In the genomic region with DNA sequence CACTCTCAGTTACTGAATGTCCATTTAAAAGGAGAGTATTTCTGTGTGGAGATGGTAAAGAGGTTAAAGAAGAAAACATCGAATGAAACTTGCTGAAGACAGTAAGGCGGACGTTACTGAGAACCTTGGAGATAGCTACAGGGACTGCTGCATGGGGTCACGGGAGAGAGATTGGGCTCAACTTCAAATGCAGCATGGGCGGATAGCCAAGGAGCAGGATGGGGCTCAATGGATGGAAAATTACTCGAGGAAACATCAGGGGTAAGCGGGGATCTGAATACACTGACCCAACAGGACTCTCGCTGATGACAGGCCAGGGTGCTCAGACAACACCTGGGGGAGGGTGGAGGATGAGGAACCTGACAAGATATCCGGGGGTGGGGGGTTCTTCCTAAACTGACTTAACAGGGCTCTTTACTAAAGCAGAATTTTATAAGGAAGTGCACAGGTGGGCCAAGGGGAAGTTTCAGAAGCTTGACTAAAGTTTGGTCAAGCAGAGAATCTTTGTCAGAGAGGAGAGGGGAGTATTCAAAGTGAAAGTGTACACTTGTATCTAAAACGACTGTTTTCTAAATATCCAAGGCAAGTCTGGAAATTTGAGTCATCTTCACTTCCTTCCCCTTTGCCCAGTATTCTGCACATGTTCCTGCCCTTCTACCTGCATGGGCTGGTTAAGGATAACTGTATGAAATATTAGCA, we compare ENCODE assay signal across 1 cellular context.
A peak's percentile ranks its signal among the peaks of the same experiment; 100 is the strongest.
TF ChIP-seq lines count a peak whose summit lies in the region.

No MANE protein-coding gene starts in this region.

TF ChIP-seq in GM12878, 131 proteins besides CTCF, POLR2A, EP300 and RAD21 (continued from another document and continues in another):
- TF ChIP-seq, protein P1, sequence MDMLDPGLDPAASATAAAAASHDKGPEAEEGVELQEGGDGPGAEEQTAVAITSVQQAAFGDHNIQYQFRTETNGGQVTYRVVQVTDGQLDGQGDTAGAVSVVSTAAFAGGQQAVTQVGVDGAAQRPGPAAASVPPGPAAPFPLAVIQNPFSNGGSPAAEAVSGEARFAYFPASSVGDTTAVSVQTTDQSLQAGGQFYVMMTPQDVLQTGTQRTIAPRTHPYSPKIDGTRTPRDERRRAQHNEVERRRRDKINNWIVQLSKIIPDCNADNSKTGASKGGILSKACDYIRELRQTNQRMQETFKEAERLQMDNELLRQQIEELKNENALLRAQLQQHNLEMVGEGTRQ (IDR thresholded peaks at IDR 0.05; ENCODE audit: borderline replicate concordance, low read depth, low read length) = no peak
- TF ChIP-seq RCOR1 (conservative IDR thresholded peaks at IDR 0.05; ENCODE audit: low read depth, low read length) (no peak), MEF2A (IDR thresholded peaks at IDR 0.05; ENCODE audit: insufficient read depth, low read depth, low read length) (no peak), TAF1 (IDR thresholded peaks at IDR 0.05; ENCODE audit: borderline replicate concordance, low read depth, low read length) (no peak), SP1 (IDR thresholded peaks at IDR 0.05; ENCODE audit: low read depth, low read length) (no peak), BCL11A (IDR thresholded peaks at IDR 0.05; ENCODE audit: low read depth, low read length) (peak; percentile 53; the same call in 1 of the 2 replicates), KAT2A (conservative IDR thresholded peaks at IDR 0.05; ENCODE audit: control insufficient read depth, low read depth, low read length) (no peak), RB1 (IDR thresholded peaks at IDR 0.05; ENCODE audit: borderline replicate concordance) (no peak), STAT3 (IDR thresholded peaks at IDR 0.05; ENCODE audit: low read depth, low read length) (no peak), CREB1 (IDR thresholded peaks at IDR 0.05; ENCODE audit: low read depth) (peak; percentile 31; the same call in 1 of the 2 replicates), EED (IDR thresholded peaks at IDR 0.05; ENCODE audit: low read depth) (peak; percentile 95), POLR2AphosphoS5 (IDR thresholded peaks at IDR 0.05; ENCODE audit: low read length) (no peak), NFIC (IDR thresholded peaks at IDR 0.05; ENCODE audit: low read depth, low read length) (peak; percentile 94), ZNF622 (IDR thresholded peaks at IDR 0.05) (no peak), CHD1 (IDR thresholded peaks at IDR 0.05; ENCODE audit: low read depth, low read length) (no peak), MEF2B (IDR thresholded peaks at IDR 0.05; ENCODE audit: partially characterized antibody, poor library complexity, severe bottlenecking) (no peak), SREBF1 (IDR thresholded peaks at IDR 0.05; ENCODE audit: low read length) (no peak), CREM (IDR thresholded peaks at IDR 0.05; ENCODE audit: low read depth) (peak; percentile 47; the same call in 1 of the 2 replicates), NFYA (IDR thresholded peaks at IDR 0.05; ENCODE audit: borderline replicate concordance, low read depth, low read length) (no peak), SUPT20H (IDR thresholded peaks at IDR 0.05; ENCODE audit: borderline replicate concordance, control insufficient read depth, low read depth, low read length) (no peak), GATAD2B (conservative IDR thresholded peaks at IDR 0.05; ENCODE audit: low read depth) (0 out of 2 replicates have a peak, but pooled peaks have one; percentile 19), ESRRA (IDR thresholded peaks at IDR 0.05; ENCODE audit: low read length) (no peak), TARDBP (IDR thresholded peaks at IDR 0.05; ENCODE audit: borderline replicate concordance) (no peak)
- TF ChIP-seq, protein P2, sequence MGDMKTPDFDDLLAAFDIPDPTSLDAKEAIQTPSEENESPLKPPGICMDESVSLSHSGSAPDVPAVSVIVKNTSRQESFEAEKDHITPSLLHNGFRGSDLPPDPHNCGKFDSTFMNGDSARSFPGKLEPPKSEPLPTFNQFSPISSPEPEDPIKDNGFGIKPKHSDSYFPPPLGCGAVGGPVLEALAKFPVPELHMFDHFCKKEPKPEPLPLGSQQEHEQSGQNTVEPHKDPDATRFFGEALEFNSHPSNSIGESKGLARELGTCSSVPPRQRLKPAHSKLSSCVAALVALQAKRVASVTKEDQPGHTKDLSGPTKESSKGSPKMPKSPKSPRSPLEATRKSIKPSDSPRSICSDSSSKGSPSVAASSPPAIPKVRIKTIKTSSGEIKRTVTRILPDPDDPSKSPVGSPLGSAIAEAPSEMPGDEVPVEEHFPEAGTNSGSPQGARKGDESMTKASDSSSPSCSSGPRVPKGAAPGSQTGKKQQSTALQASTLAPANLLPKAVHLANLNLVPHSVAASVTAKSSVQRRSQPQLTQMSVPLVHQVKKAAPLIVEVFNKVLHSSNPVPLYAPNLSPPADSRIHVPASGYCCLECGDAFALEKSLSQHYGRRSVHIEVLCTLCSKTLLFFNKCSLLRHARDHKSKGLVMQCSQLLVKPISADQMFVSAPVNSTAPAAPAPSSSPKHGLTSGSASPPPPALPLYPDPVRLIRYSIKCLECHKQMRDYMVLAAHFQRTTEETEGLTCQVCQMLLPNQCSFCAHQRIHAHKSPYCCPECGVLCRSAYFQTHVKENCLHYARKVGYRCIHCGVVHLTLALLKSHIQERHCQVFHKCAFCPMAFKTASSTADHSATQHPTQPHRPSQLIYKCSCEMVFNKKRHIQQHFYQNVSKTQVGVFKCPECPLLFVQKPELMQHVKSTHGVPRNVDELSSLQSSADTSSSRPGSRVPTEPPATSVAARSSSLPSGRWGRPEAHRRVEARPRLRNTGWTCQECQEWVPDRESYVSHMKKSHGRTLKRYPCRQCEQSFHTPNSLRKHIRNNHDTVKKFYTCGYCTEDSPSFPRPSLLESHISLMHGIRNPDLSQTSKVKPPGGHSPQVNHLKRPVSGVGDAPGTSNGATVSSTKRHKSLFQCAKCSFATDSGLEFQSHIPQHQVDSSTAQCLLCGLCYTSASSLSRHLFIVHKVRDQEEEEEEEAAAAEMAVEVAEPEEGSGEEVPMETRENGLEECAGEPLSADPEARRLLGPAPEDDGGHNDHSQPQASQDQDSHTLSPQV (IDR thresholded peaks at IDR 0.05) = no peak
- TF ChIP-seq, protein P3, sequence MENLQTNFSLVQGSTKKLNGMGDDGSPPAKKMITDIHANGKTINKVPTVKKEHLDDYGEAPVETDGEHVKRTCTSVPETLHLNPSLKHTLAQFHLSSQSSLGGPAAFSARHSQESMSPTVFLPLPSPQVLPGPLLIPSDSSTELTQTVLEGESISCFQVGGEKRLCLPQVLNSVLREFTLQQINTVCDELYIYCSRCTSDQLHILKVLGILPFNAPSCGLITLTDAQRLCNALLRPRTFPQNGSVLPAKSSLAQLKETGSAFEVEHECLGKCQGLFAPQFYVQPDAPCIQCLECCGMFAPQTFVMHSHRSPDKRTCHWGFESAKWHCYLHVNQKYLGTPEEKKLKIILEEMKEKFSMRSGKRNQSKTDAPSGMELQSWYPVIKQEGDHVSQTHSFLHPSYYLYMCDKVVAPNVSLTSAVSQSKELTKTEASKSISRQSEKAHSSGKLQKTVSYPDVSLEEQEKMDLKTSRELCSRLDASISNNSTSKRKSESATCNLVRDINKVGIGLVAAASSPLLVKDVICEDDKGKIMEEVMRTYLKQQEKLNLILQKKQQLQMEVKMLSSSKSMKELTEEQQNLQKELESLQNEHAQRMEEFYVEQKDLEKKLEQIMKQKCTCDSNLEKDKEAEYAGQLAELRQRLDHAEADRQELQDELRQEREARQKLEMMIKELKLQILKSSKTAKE (IDR thresholded peaks at IDR 0.05; ENCODE audit: low read depth, poor library complexity, severe bottlenecking) = peak; percentile 65
- TF ChIP-seq, protein P4, sequence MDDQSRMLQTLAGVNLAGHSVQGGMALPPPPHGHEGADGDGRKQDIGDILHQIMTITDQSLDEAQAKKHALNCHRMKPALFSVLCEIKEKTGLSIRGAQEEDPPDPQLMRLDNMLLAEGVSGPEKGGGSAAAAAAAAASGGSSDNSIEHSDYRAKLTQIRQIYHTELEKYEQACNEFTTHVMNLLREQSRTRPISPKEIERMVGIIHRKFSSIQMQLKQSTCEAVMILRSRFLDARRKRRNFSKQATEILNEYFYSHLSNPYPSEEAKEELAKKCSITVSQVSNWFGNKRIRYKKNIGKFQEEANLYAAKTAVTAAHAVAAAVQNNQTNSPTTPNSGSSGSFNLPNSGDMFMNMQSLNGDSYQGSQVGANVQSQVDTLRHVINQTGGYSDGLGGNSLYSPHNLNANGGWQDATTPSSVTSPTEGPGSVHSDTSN (IDR thresholded peaks at IDR 0.05; ENCODE audit: insufficient replicate concordance, low read depth, low read length) = no peak
- TF ChIP-seq, protein P5, sequence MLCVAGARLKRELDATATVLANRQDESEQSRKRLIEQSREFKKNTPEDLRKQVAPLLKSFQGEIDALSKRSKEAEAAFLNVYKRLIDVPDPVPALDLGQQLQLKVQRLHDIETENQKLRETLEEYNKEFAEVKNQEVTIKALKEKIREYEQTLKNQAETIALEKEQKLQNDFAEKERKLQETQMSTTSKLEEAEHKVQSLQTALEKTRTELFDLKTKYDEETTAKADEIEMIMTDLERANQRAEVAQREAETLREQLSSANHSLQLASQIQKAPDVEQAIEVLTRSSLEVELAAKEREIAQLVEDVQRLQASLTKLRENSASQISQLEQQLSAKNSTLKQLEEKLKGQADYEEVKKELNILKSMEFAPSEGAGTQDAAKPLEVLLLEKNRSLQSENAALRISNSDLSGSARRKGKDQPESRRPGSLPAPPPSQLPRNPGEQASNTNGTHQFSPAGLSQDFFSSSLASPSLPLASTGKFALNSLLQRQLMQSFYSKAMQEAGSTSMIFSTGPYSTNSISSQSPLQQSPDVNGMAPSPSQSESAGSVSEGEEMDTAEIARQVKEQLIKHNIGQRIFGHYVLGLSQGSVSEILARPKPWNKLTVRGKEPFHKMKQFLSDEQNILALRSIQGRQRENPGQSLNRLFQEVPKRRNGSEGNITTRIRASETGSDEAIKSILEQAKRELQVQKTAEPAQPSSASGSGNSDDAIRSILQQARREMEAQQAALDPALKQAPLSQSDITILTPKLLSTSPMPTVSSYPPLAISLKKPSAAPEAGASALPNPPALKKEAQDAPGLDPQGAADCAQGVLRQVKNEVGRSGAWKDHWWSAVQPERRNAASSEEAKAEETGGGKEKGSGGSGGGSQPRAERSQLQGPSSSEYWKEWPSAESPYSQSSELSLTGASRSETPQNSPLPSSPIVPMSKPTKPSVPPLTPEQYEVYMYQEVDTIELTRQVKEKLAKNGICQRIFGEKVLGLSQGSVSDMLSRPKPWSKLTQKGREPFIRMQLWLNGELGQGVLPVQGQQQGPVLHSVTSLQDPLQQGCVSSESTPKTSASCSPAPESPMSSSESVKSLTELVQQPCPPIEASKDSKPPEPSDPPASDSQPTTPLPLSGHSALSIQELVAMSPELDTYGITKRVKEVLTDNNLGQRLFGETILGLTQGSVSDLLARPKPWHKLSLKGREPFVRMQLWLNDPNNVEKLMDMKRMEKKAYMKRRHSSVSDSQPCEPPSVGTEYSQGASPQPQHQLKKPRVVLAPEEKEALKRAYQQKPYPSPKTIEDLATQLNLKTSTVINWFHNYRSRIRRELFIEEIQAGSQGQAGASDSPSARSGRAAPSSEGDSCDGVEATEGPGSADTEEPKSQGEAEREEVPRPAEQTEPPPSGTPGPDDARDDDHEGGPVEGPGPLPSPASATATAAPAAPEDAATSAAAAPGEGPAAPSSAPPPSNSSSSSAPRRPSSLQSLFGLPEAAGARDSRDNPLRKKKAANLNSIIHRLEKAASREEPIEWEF (IDR thresholded peaks at IDR 0.05; ENCODE audit: insufficient replicate concordance, low read depth, low read length) = no peak
- TF ChIP-seq, protein P6, sequence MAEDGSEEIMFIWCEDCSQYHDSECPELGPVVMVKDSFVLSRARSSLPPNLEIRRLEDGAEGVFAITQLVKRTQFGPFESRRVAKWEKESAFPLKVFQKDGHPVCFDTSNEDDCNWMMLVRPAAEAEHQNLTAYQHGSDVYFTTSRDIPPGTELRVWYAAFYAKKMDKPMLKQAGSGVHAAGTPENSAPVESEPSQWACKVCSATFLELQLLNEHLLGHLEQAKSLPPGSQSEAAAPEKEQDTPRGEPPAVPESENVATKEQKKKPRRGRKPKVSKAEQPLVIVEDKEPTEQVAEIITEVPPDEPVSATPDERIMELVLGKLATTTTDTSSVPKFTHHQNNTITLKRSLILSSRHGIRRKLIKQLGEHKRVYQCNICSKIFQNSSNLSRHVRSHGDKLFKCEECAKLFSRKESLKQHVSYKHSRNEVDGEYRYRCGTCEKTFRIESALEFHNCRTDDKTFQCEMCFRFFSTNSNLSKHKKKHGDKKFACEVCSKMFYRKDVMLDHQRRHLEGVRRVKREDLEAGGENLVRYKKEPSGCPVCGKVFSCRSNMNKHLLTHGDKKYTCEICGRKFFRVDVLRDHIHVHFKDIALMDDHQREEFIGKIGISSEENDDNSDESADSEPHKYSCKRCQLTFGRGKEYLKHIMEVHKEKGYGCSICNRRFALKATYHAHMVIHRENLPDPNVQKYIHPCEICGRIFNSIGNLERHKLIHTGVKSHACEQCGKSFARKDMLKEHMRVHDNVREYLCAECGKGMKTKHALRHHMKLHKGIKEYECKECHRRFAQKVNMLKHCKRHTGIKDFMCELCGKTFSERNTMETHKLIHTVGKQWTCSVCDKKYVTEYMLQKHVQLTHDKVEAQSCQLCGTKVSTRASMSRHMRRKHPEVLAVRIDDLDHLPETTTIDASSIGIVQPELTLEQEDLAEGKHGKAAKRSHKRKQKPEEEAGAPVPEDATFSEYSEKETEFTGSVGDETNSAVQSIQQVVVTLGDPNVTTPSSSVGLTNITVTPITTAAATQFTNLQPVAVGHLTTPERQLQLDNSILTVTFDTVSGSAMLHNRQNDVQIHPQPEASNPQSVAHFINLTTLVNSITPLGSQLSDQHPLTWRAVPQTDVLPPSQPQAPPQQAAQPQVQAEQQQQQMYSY (CRISPR knock-in tag; IDR thresholded peaks at IDR 0.05) = no peak
- TF ChIP-seq, protein P7, sequence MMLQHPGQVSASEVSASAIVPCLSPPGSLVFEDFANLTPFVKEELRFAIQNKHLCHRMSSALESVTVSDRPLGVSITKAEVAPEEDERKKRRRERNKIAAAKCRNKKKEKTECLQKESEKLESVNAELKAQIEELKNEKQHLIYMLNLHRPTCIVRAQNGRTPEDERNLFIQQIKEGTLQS (IDR thresholded peaks at IDR 0.05; ENCODE audit: borderline replicate concordance, extremely low read depth, low read depth, low read length) = no peak
- TF ChIP-seq, protein P8, sequence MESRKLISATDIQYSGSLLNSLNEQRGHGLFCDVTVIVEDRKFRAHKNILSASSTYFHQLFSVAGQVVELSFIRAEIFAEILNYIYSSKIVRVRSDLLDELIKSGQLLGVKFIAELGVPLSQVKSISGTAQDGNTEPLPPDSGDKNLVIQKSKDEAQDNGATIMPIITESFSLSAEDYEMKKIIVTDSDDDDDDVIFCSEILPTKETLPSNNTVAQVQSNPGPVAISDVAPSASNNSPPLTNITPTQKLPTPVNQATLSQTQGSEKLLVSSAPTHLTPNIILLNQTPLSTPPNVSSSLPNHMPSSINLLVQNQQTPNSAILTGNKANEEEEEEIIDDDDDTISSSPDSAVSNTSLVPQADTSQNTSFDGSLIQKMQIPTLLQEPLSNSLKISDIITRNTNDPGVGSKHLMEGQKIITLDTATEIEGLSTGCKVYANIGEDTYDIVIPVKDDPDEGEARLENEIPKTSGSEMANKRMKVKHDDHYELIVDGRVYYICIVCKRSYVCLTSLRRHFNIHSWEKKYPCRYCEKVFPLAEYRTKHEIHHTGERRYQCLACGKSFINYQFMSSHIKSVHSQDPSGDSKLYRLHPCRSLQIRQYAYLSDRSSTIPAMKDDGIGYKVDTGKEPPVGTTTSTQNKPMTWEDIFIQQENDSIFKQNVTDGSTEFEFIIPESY (IDR thresholded peaks at IDR 0.05) = no peak
